Comparison of ENCODE assay signal across 8 cellular contexts in genomic region chr10:125721035-125721434, GRCh38. TPM values are rescaled to one million over a fixed set of nuclear protein-coding genes. Genes with fewer than 3 reads are reported as not detected.
DNase-seq lines count a peak whose midpoint lies in the region; ATAC-seq, FAIRE-seq and TF ChIP-seq lines count a peak whose summit lies in the region.
"Had no signal": no experiment of that assay in that cellular context is flagged by ENCODE, and none has a peak within 500 bp of the region (broad histone marks: within the 10 kb centered on the region; RNA-seq: fewer than 3 reads in every experiment).

No MANE protein-coding gene starts in this region.

- H3K9me2 ChIP-seq in neural cell (ENCODE audit: insufficient read depth, low read length), result no peaks in the 10 kb centered on the region

- no peak overlapping the region for H3K27ac ChIP-seq in SK-N-MC
- H3K27ac ChIP-seq in neural cell (ENCODE audit: low read length), result no peak overlapping the region
- no peak overlapping the region for H3K27ac ChIP-seq in kidney (ENCODE audit: low read depth in 2 of 2, low read length in 2 of 2)

- H3K36me3 ChIP-seq in SK-N-MC (ENCODE audit: insufficient read depth, low read length) (peaks cover 47% of the 10 kb centered on the region), neural cell (ENCODE audit: insufficient read depth, low read length) (peaks cover 3% of the 10 kb centered on the region), kidney (ENCODE audit: control insufficient read depth in 1 of 2, insufficient read depth in 2 of 2, low read length in 2 of 2) (peaks cover 24 to 44% of the 10 kb centered on the region in 2 donors)

- H3K9ac ChIP-seq in SK-N-MC (ENCODE audit: insufficient read length) (peak overlapping the region; percentile 3), neural cell (ENCODE audit: low read length) (no peak overlapping the region), kidney (ENCODE audit: low read length in 2 of 2) (no peak overlapping the region)

- H3K9me3 ChIP-seq in SK-N-MC (ENCODE audit: low read depth, low read length), result no peaks in the 10 kb centered on the region
- no peaks in the 10 kb centered on the region for H3K9me3 ChIP-seq in neural cell (ENCODE audit: low read length)
- H3K9me3 ChIP-seq in kidney (ENCODE audit: control insufficient read depth in 1 of 2, low read length in 2 of 2), result no peaks in the 10 kb centered on the region

- TF ChIP-seq RAD21 in neural cell (conservative IDR thresholded peaks at IDR 0.05), result no peak

- DNase-seq in SK-N-MC (ENCODE audit: low read depth, low spot score), result no peak
- no peak for DNase-seq in kidney
- no peak for DNase-seq in stimulated activated CD4-positive, alpha-beta T cell treated with anti-CD3 and anti-CD28 coated beads, Interleukin-4, amount 100 ng/mL, for 1 hour
- DNase-seq in activated gamma-delta T cell (lab: John Stamatoyannopoulos, UW), result no peak
- DNase-seq: IMR-90 had no signal

- ATAC-seq in GM18873 (IDR thresholded peaks at IDR 0.05; ENCODE audit: low FRiP score, unreplicated experiment) (peak; percentile 42), HG02571 (IDR thresholded peaks at IDR 0.05; ENCODE audit: unreplicated experiment) (peak; percentile 33)

- H4K20me1 ChIP-seq in neural cell (ENCODE audit: insufficient read depth), result no peaks in the 10 kb centered on the region

- no peak for TF ChIP-seq EP300 in neural cell (conservative IDR thresholded peaks at IDR 0.05; ENCODE audit: poor library complexity, severe bottlenecking)

- intact Hi-C loops in kidney (cut with DNase I), result no loop called here

- H3F3A ChIP-seq in neural cell (ENCODE audit: insufficient read depth, low read length, poor library complexity, severe bottlenecking), result no peaks in the 10 kb centered on the region

- FAIRE-seq in kidney (lab: Jason Lieb, UNC), result no peak

- peaks cover 24% of the 10 kb centered on the region for H3K79me2 ChIP-seq in neural cell (replicated peaks; ENCODE audit: insufficient read depth, low read length)

- H3K4me3 ChIP-seq in SK-N-MC (peak overlapping the region; percentile 86), neural cell (ENCODE audit: low read length) (peak overlapping the region; percentile 99), kidney (ENCODE audit: low read length in 2 of 2) (peak overlapping the region in 1 of 2 donors; percentile 100)

- TF ChIP-seq CTCF in neural cell (IDR thresholded peaks at IDR 0.05; ENCODE audit: poor library complexity, severe bottlenecking) (no peak), kidney (IDR thresholded peaks at IDR 0.05; ENCODE audit: borderline replicate concordance, extremely low read depth, insufficient read depth) (no peak)

- peaks cover 0 to 5% of the 10 kb centered on the region in 2 donors for H3K4me1 ChIP-seq in kidney (ENCODE audit: control insufficient read depth in 1 of 2, insufficient read depth in 1 of 2, low read depth in 1 of 2, low read length in 2 of 2)

- no peak overlapping the region for H2AFZ ChIP-seq in neural cell (ENCODE audit: low read depth, low read length)

- H3K4me2 ChIP-seq in neural cell (ENCODE audit: low read length), result peak overlapping the region; percentile 91

- no peaks in the 10 kb centered on the region for H3K27me3 ChIP-seq in neural cell (ENCODE audit: insufficient read depth, low read depth, low read length)

TF ChIP-seq in neural cell, 6 proteins besides CTCF, POLR2A, EP300 and RAD21:
- no peak for TF ChIP-seq MXI1 (conservative IDR thresholded peaks at IDR 0.05; ENCODE audit: poor library complexity, severe bottlenecking)

RNA-seq across cellular contexts. Expression of gene EDRF1, which starts 1.5 kb away (rescaled TPM):
- 54.1 and 68.1 TPM in 2 replicates for polyA plus RNA-seq in neural cell
- polyA minus RNA-seq in neural cell, result 64.3 and 66.3 TPM in 2 replicates
- 25.3 TPM for total RNA-seq in kidney
- 11.4 TPM for polyA plus RNA-seq in kidney (ENCODE audit: insufficient read depth, low read depth, low replicate concordance)

RNA-seq across cellular contexts. Expression of gene TEX36, which starts 38.1 kb away (rescaled TPM):
- not detected in 2 replicates for polyA plus RNA-seq in neural cell
- polyA minus RNA-seq in neural cell, result not detected in 2 replicates
- not detected for total RNA-seq in kidney
- not detected for polyA plus RNA-seq in kidney (ENCODE audit: insufficient read depth, low read depth, low replicate concordance)
- total RNA-seq: IMR-90 had no signal
- polyA plus RNA-seq: IMR-90 had no signal

RNA-seq across cellular contexts. Expression of gene MMP21, which starts 54.6 kb away (rescaled TPM):
- polyA plus RNA-seq in neural cell (not detected in 2 replicates), kidney (ENCODE audit: insufficient read depth, low read depth, low replicate concordance) (not detected)
- polyA minus RNA-seq in neural cell, result not detected in 2 replicates
- 0.13 TPM for total RNA-seq in kidney
- total RNA-seq: IMR-90 had no signal
- polyA plus RNA-seq: IMR-90 had no signal
